ENCODE assay signal across 33 cellular contexts in genomic region chr17:38369124-38369886, GRCh38. TPM values are rescaled to one million over a fixed set of nuclear protein-coding genes. Genes with fewer than 3 reads are reported as not detected.
"Had no signal": no experiment of that assay in that cellular context is flagged by ENCODE, and none has a peak within 500 bp of the region (broad histone marks: within the 10 kb centered on the region; RNA-seq: fewer than 3 reads in every experiment).

No MANE protein-coding gene starts in this region.

- H2AFZ ChIP-seq: hepatocyte, neural progenitor cell had no signal

- H3K9ac ChIP-seq: neural progenitor cell had no signal

- H3K79me2 ChIP-seq: hepatocyte had no signal

- H3K27ac Mint-ChIP-seq: dendritic cell treated with granulocyte-macrophage colony-stimulating factor and Interleukin-4, amounts not matched to agents 40 ng/mL and 50 ng/mL, for 4 days; endodermal cell; mesothelial cell of epicardium; natural killer cell treated with Interleukin-12 subunit alpha and Interleukin-12 subunit beta and Interleukin-15 and Interleukin-18, amount 100 ng/mL, for 72 hours; neural progenitor cell; stimulated activated effector memory CD8-positive, alpha-beta T cell treated with anti-CD3 and anti-CD28 coated beads, Interleukin-12 subunit alpha, Interleukin-12 subunit beta, amount 100 ng/mL, for 72 hours; type B pancreatic cell had no signal

- H3K4me3 ChIP-seq: esophagus muscularis mucosa, gastroesophageal sphincter, heart left ventricle, hepatocyte, mucosa of descending colon, neural progenitor cell, prostate gland, right atrium auricular region, sigmoid colon, stomach, tibial artery, uterus had no signal

- H3K4me1 ChIP-seq: esophagus muscularis mucosa, foreskin keratinocyte, gastroesophageal sphincter, neural progenitor cell, prostate gland, right atrium auricular region, sigmoid colon, stomach, tibial artery, uterus had no signal

- H3K27ac ChIP-seq: esophagus muscularis mucosa, foreskin keratinocyte, gastroesophageal sphincter, heart left ventricle, hepatocyte, neural progenitor cell, prostate gland, right atrium auricular region, sigmoid colon, tibial artery, uterus had no signal

- ATAC-seq: foreskin keratinocyte; gastroesophageal sphincter; left colon; mucosa of descending colon; natural killer cell treated with Interleukin-12 subunit alpha and Interleukin-12 subunit beta and Interleukin-15 and Interleukin-18, amount 100 ng/mL, for 72 hours; stimulated activated effector memory CD8-positive, alpha-beta T cell treated with anti-CD3 and anti-CD28 coated beads, Interleukin-12 subunit alpha, Interleukin-12 subunit beta, amount 100 ng/mL, for 72 hours had no signal

- H3K9me3 Mint-ChIP-seq: dendritic cell treated with granulocyte-macrophage colony-stimulating factor and Interleukin-4, amounts not matched to agents 40 ng/mL and 50 ng/mL, for 4 days; endodermal cell; mesothelial cell of epicardium; naive B cell; natural killer cell treated with Interleukin-12 subunit alpha and Interleukin-12 subunit beta and Interleukin-15 and Interleukin-18, amount 100 ng/mL, for 72 hours; neural progenitor cell; stimulated activated effector memory CD8-positive, alpha-beta T cell treated with anti-CD3 and anti-CD28 coated beads, Interleukin-12 subunit alpha, Interleukin-12 subunit beta, amount 100 ng/mL, for 72 hours; type B pancreatic cell had no signal

- H3K4me3 Mint-ChIP-seq: dendritic cell treated with granulocyte-macrophage colony-stimulating factor and Interleukin-4, amounts not matched to agents 40 ng/mL and 50 ng/mL, for 4 days; endodermal cell; mesothelial cell of epicardium; naive B cell; natural killer cell treated with Interleukin-12 subunit alpha and Interleukin-12 subunit beta and Interleukin-15 and Interleukin-18, amount 100 ng/mL, for 72 hours; neural progenitor cell; stimulated activated effector memory CD8-positive, alpha-beta T cell treated with anti-CD3 and anti-CD28 coated beads, Interleukin-12 subunit alpha, Interleukin-12 subunit beta, amount 100 ng/mL, for 72 hours; type B pancreatic cell had no signal

- H3K9me3 ChIP-seq: esophagus muscularis mucosa, gastroesophageal sphincter, heart left ventricle, mucosa of descending colon, prostate gland, right atrium auricular region, sigmoid colon, stomach, tibial artery, uterus had no signal

- H3K27me3 ChIP-seq: esophagus muscularis mucosa, foreskin keratinocyte, gastroesophageal sphincter, heart left ventricle, hepatocyte, neural progenitor cell, right atrium auricular region, sigmoid colon, stomach, tibial artery, uterus had no signal

- FAIRE-seq: colon, endothelial cell of umbilical vein, islet of Langerhans had no signal

- H3K4me2 ChIP-seq: hepatocyte, neural progenitor cell had no signal

- H3K4me1 Mint-ChIP-seq: endodermal cell; neural progenitor cell; stimulated activated effector memory CD8-positive, alpha-beta T cell treated with anti-CD3 and anti-CD28 coated beads, Interleukin-12 subunit alpha, Interleukin-12 subunit beta, amount 100 ng/mL, for 72 hours had no signal

- DNase-seq: effector CD8-positive, alpha-beta T cell; endodermal cell; foreskin keratinocyte; heart left ventricle; left colon; mesenchymal stem cell; mucosa of descending colon; naive B cell; sigmoid colon; stimulated activated CD4-positive, alpha-beta T cell treated with anti-CD3 and anti-CD28 coated beads, Interleukin-2, amount 100 ng/mL, for 24 hours; stimulated activated CD4-positive, alpha-beta T cell treated with anti-CD3 and anti-CD28 coated beads, Interleukin-4, amount 100 ng/mL, for 24 hours; stimulated activated naive CD4-positive, alpha-beta T cell treated with Interleukin-2 at 50 U/mL for 16 hours; stomach; tibial artery; uterus had no signal

- H3K27me3 Mint-ChIP-seq: dendritic cell treated with granulocyte-macrophage colony-stimulating factor and Interleukin-4, amounts not matched to agents 40 ng/mL and 50 ng/mL, for 4 days; naive B cell; natural killer cell treated with Interleukin-12 subunit alpha and Interleukin-12 subunit beta and Interleukin-15 and Interleukin-18, amount 100 ng/mL, for 72 hours; type B pancreatic cell had no signal

RNA-seq across cellular contexts. Expression of gene GPR179, which starts 25.5 kb away (rescaled TPM):
- total RNA-seq: endodermal cell, endothelial cell of umbilical vein, epithelial cell of proximal tubule, foreskin keratinocyte, lung microvascular endothelial cell, right atrium auricular region, skeletal muscle tissue had no signal
- polyA plus RNA-seq: endothelial cell of umbilical vein, fibroblast of lung, foreskin keratinocyte had no signal
